18 cellular contexts compared by ENCODE assay signal in genomic region chr7:1042161-1042833, GRCh38. TPM values are rescaled to one million over a fixed set of nuclear protein-coding genes. Genes with fewer than 3 reads are reported as not detected.
A peak's percentile ranks its signal among the peaks of the same experiment; 100 is the strongest.
DNase-seq lines count a peak whose midpoint lies in the region; ATAC-seq and TF ChIP-seq lines count a peak whose summit lies in the region.
"Had no signal": no experiment of that assay in that cellular context is flagged by ENCODE, and none has a peak within 500 bp of the region (broad histone marks: within the 10 kb centered on the region; RNA-seq: fewer than 3 reads in every experiment).

No MANE protein-coding gene starts in this region.

- H3K4me1 Mint-ChIP-seq in endodermal cell (peaks cover 38% of the 10 kb centered on the region), natural killer cell (peaks cover 39 to 43% of the 10 kb centered on the region in 2 donors)
- H3K4me1 Mint-ChIP-seq in T-helper 2 cell treated with Interferon-gamma antibody and Interleukin-4, amounts not matched to agents 5 μg/mL and 100 μg/mL, for 36 hours (ENCODE audit: low read depth): peaks cover 46% of the 10 kb centered on the region

- H3K27ac Mint-ChIP-seq in endodermal cell (peak overlapping the region; percentile 52), natural killer cell (peak overlapping the region; percentile 82 to 90)
- no peak overlapping the region for H3K27ac Mint-ChIP-seq in T-helper 2 cell treated with Interferon-gamma antibody and Interleukin-4, amounts not matched to agents 5 μg/mL and 100 μg/mL, for 36 hours
- H3K27ac Mint-ChIP-seq: activated naive CD8-positive, alpha-beta T cell treated with anti-CD3 and anti-CD28 coated beads, Interleukin-2, amount 10 ng/mL, durations not matched to agents 7 days and 5 days; stimulated activated naive CD8-positive, alpha-beta T cell treated with anti-CD3 and anti-CD28 coated beads, Interleukin-15, Interleukin-2, amounts not matched to agents 100 ng/mL and 50 ng/mL, for 24 hours; T-helper 17 cell had no signal

- peaks cover 2% of the 10 kb centered on the region for H3K27me3 Mint-ChIP-seq in endodermal cell (ENCODE audit: insufficient read depth)
- peaks cover 0 to 7% of the 10 kb centered on the region in 2 donors for H3K27me3 Mint-ChIP-seq in natural killer cell (ENCODE audit: low read depth in 2 of 2)
- no peaks in the 10 kb centered on the region for H3K27me3 Mint-ChIP-seq in T-helper 2 cell treated with Interferon-gamma antibody and Interleukin-4, amounts not matched to agents 5 μg/mL and 100 μg/mL, for 36 hours (ENCODE audit: low read depth)
- H3K27me3 Mint-ChIP-seq: T-helper 17 cell had no signal

- no peaks in the 10 kb centered on the region for H3K27me3 ChIP-seq in endodermal cell (ENCODE audit: control insufficient read depth, insufficient read depth, low read length, poor library complexity, severe bottlenecking)

- TF ChIP-seq CTCF in C4-2B (conservative IDR thresholded peaks at IDR 0.05) (no peak), endodermal cell (conservative IDR thresholded peaks at IDR 0.05) (no peak), natural killer cell (IDR thresholded peaks at IDR 0.05) (no peak)

- H3K36me3 Mint-ChIP-seq in endodermal cell (ENCODE audit: low read depth) (peaks cover 2% of the 10 kb centered on the region), natural killer cell (no peaks in the 10 kb centered on the region)
- H3K36me3 Mint-ChIP-seq in T-helper 2 cell treated with Interferon-gamma antibody and Interleukin-4, amounts not matched to agents 5 μg/mL and 100 μg/mL, for 36 hours (ENCODE audit: low read depth): peaks cover 4% of the 10 kb centered on the region
- H3K36me3 Mint-ChIP-seq: activated naive CD8-positive, alpha-beta T cell treated with anti-CD3 and anti-CD28 coated beads, Interleukin-2, amount 10 ng/mL, durations not matched to agents 7 days and 5 days had no signal

- no peaks in the 10 kb centered on the region for H3K9me3 ChIP-seq in endodermal cell (ENCODE audit: control insufficient read depth, low read length)
- H3K9me3 ChIP-seq: mucosa of descending colon had no signal

- DNase-seq in HUDEP-2 (lab: John Stamatoyannopoulos, UW; ENCODE audit: unreplicated experiment in 76 of 76) (peak in 60 of 76 experiments; percentile 13 to 63 (median 42)), endodermal cell (no peak), natural killer cell (peak; percentile 80), foreskin melanocyte (no peak)
- no peak for DNase-seq in T-helper 2 cell treated with Interferon-gamma antibody and Interleukin-4, amounts not matched to agents 5 μg/mL and 100 μg/mL, for 36 hours (ENCODE audit: low spot score)
- DNase-seq: activated naive CD8-positive, alpha-beta T cell treated with anti-CD3 and anti-CD28 coated beads, Interleukin-2, amount 10 ng/mL, durations not matched to agents 7 days and 5 days; NCI-H1105; NCI-H446 treated with DMSO at 0.1 percent for 48 hours; T-helper 17 cell had no signal

- peak overlapping the region; percentile 91 for H3K27ac ChIP-seq in C4-2B
- no peak overlapping the region for H3K27ac ChIP-seq in endodermal cell (ENCODE audit: low read depth, low read length)

- H3K36me3 ChIP-seq in endodermal cell (ENCODE audit: control insufficient read depth, insufficient read depth, low read length): no peaks in the 10 kb centered on the region

- H3K9ac ChIP-seq in endodermal cell (ENCODE audit: extremely low read depth, low read length, poor library complexity, severe bottlenecking): no peak overlapping the region

- H3K4me3 ChIP-seq in endodermal cell (ENCODE audit: low read length): no peak overlapping the region
- H3K4me3 ChIP-seq: coronary artery, mucosa of descending colon had no signal

- H3K4me3 Mint-ChIP-seq in endodermal cell: no peak overlapping the region
- peak overlapping the region; percentile 75 for H3K4me3 Mint-ChIP-seq in natural killer cell
- no peak overlapping the region for H3K4me3 Mint-ChIP-seq in T-helper 2 cell treated with Interferon-gamma antibody and Interleukin-4, amounts not matched to agents 5 μg/mL and 100 μg/mL, for 36 hours
- H3K4me3 Mint-ChIP-seq: activated naive CD8-positive, alpha-beta T cell treated with anti-CD3 and anti-CD28 coated beads, Interleukin-2, amount 10 ng/mL, durations not matched to agents 7 days and 5 days; stimulated activated naive CD8-positive, alpha-beta T cell treated with anti-CD3 and anti-CD28 coated beads, Interleukin-15, Interleukin-2, amounts not matched to agents 100 ng/mL and 50 ng/mL, for 24 hours had no signal

- H3K9me3 Mint-ChIP-seq in endodermal cell (no peaks in the 10 kb centered on the region), natural killer cell (no peaks in the 10 kb centered on the region)
- H3K9me3 Mint-ChIP-seq in T-helper 2 cell treated with Interferon-gamma antibody and Interleukin-4, amounts not matched to agents 5 μg/mL and 100 μg/mL, for 36 hours: no peaks in the 10 kb centered on the region
- H3K9me3 Mint-ChIP-seq: activated naive CD8-positive, alpha-beta T cell treated with anti-CD3 and anti-CD28 coated beads, Interleukin-2, amount 10 ng/mL, durations not matched to agents 7 days and 5 days; stimulated activated naive CD8-positive, alpha-beta T cell treated with anti-CD3 and anti-CD28 coated beads, Interleukin-15, Interleukin-2, amounts not matched to agents 100 ng/mL and 50 ng/mL, for 24 hours had no signal

- peaks cover 13% of the 10 kb centered on the region for H3K4me1 ChIP-seq in endodermal cell (ENCODE audit: control insufficient read depth, insufficient read depth, low read length)

- 92 to 95% methylated on average over 9 to 18 of the region's 18 CpGs for WGBS in endodermal cell (ENCODE audit: insufficient coverage in 1 of 2, insufficient read length in 1 of 2), 2 experiments

- intact Hi-C loops in natural killer cell (cut with micrococcal nuclease): loop anchor here (5.0 kb wide), 1 partner anchor 120 kb away; no protein-coding TSS in a partner anchor

- peak; percentile 55 to 71 (median 55) for ATAC-seq in natural killer cell
- no peak for ATAC-seq in HG03469 (IDR thresholded peaks at IDR 0.05; ENCODE audit: unreplicated experiment)
- no peak for ATAC-seq in GM21825 (IDR thresholded peaks at IDR 0.05; ENCODE audit: unreplicated experiment)
- ATAC-seq: mucosa of descending colon, Panc1, T-helper 17 cell had no signal

RNA-seq across cellular contexts. Expression of gene GPR146, which starts 2.0 kb away (rescaled TPM):
- total RNA-seq in endodermal cell (under 1 TPM; 0.66 to 0.75 TPM), natural killer cell (1 to 10 TPM; 2.3 to 4.5 (median 2.5) TPM)
- 1.1 TPM for polyA plus RNA-seq in endodermal cell (2013, experiment 1 of 2)
- 1.7 TPM for polyA plus RNA-seq in endodermal cell (2013, experiment 2 of 2)

RNA-seq across cellular contexts. Expression of gene GPER1, which starts 45.6 kb away (rescaled TPM):
- total RNA-seq in endodermal cell (under 1 TPM; 0.35 to 0.51 TPM), natural killer cell (under 1 TPM in 2 of 3 donors, not detected in 1; 0.25 to 0.26 TPM)
- 1.1 TPM for polyA plus RNA-seq in endodermal cell (2013, experiment 1 of 2)
- polyA plus RNA-seq in endodermal cell (2013, experiment 2 of 2): 0.91 TPM

RNA-seq across cellular contexts. Expression of gene CYP2W1, which starts 59.3 kb away (rescaled TPM):
- total RNA-seq in endodermal cell (not detected), natural killer cell (not detected)
- polyA plus RNA-seq in endodermal cell (2013, experiment 1 of 2): not detected
- not detected for polyA plus RNA-seq in endodermal cell (2013, experiment 2 of 2)
- total RNA-seq: activated naive CD8-positive, alpha-beta T cell treated with anti-CD3 and anti-CD28 coated beads, Interleukin-2, amount 10 ng/mL, durations not matched to agents 7 days and 5 days; fibroblast of lung; T-helper 17 cell had no signal
- polyA plus RNA-seq: BJ, fibroblast of lung had no signal

Comparison
In these comparisons a context has a peak if more than half of its experiments do, and no peak if none do; other contexts are left out.
1. DNase-seq: peak in HUDEP-2 (60 of 76) and natural killer cell (single experiment); none in endodermal cell (single experiment), T-helper 2 cell treated with Interferon-gamma antibody and Interleukin-4, amounts not matched to agents 5 μg/mL and 100 μg/mL, for 36 hours (single experiment) and foreskin melanocyte (single experiment).
2. ATAC-seq: peak in natural killer cell (3 of 3); none in HG03469 (single experiment) and GM21825 (single experiment).